In the genomic region with DNA sequence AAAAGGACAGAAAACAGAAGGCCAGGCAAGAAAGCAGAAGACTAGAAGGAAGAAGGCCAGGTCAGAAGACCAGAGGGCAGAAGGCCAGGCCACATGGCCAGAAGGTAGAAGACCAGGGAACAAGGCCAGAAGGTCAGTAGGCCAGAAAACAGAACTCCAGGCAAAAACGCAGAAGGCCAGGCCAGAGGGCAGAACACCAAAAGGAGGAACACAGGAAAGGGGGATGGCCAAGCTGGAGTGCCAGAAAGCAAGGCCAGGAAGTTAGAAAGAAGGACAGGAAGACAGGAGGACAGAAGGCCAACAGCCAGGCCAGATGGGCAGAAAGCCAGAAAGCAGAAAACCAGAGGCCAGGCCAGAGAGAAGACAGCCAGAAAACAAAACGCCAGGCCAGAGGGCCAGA, we compare ENCODE assay signal across 1 cellular context.
TF ChIP-seq lines count a peak whose summit lies in the region.

No MANE protein-coding gene starts in this region.

TF ChIP-seq in HepG2, 621 proteins besides CTCF, POLR2A, EP300 and RAD21 (continued from another document):
- TF ChIP-seq, protein P1, sequence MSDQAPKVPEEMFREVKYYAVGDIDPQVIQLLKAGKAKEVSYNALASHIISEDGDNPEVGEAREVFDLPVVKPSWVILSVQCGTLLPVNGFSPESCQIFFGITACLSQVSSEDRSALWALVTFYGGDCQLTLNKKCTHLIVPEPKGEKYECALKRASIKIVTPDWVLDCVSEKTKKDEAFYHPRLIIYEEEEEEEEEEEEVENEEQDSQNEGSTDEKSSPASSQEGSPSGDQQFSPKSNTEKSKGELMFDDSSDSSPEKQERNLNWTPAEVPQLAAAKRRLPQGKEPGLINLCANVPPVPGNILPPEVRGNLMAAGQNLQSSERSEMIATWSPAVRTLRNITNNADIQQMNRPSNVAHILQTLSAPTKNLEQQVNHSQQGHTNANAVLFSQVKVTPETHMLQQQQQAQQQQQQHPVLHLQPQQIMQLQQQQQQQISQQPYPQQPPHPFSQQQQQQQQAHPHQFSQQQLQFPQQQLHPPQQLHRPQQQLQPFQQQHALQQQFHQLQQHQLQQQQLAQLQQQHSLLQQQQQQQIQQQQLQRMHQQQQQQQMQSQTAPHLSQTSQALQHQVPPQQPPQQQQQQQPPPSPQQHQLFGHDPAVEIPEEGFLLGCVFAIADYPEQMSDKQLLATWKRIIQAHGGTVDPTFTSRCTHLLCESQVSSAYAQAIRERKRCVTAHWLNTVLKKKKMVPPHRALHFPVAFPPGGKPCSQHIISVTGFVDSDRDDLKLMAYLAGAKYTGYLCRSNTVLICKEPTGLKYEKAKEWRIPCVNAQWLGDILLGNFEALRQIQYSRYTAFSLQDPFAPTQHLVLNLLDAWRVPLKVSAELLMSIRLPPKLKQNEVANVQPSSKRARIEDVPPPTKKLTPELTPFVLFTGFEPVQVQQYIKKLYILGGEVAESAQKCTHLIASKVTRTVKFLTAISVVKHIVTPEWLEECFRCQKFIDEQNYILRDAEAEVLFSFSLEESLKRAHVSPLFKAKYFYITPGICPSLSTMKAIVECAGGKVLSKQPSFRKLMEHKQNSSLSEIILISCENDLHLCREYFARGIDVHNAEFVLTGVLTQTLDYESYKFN (CRISPR knock-in tag; conservative IDR thresholded peaks at IDR 0.05): no peak
- no peak for TF ChIP-seq ZBTB1 (CRISPR knock-in tag; IDR thresholded peaks at IDR 0.05; ENCODE audit: borderline replicate concordance)
- TF ChIP-seq ZNF841 (CRISPR knock-in tag; IDR thresholded peaks at IDR 0.05; ENCODE audit: borderline replicate concordance): no peak
- TF ChIP-seq CBX1 (IDR thresholded peaks at IDR 0.05; ENCODE audit: low read depth): no peak
- no peak for TF ChIP-seq ZNF878 (CRISPR knock-in tag; IDR thresholded peaks at IDR 0.05)
- no peak for TF ChIP-seq SCMH1 (CRISPR knock-in tag; IDR thresholded peaks at IDR 0.05; ENCODE audit: borderline replicate concordance)
- no peak for TF ChIP-seq SRSF1 (optimal IDR thresholded peaks at IDR 0.05; ENCODE audit: low read depth, low read length)
- TF ChIP-seq, protein P2, sequence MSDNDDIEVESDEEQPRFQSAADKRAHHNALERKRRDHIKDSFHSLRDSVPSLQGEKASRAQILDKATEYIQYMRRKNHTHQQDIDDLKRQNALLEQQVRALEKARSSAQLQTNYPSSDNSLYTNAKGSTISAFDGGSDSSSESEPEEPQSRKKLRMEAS (IDR thresholded peaks at IDR 0.05): no peak
